In the genomic region with DNA sequence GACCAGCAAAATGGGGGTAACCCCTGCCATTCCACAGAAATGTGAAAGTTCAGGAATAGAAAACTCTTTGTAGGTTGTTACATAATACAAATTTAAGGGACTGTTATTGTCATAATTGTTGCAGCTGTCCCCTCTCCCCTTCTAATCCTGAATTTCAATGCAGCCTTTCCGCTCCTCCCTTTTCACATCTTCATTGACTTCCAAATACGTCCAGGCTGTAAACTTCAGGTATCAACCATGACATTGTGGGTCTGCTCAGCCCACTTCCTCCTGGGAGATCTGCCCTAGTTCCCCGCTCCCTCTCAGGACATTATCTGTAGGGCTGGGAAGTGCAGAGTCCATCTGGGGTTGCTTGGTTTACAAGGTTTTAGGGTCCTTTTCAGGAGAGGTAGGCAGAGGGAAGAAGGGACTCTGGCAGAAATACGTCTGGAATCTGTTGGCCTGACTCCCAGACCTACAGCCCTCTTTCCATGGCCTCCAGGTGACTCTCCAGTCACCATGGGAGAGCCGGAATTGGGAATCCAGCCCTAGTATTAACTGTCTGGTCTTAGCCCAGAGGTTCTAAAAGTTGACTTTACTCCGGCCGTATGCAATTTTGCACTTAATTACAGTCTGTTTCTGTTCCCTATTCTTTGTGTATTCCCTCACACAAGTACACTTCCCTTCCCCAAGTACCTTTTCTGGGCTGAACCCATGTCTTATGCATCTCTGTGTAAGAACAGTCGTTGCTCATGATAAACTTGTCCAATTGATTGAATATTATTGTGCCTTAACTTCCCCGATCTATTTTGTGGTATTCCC, we compare ENCODE assay signal across 9 cellular contexts. TPM values are rescaled to one million over a fixed set of nuclear protein-coding genes. Genes with fewer than 3 reads are reported as not detected.
DNase-seq lines count a peak whose midpoint lies in the region; ATAC-seq and TF ChIP-seq lines count a peak whose summit lies in the region.
"Had no signal": no experiment of that assay in that cellular context is flagged by ENCODE, and none has a peak within 500 bp of the region (broad histone marks: within the 10 kb centered on the region; RNA-seq: fewer than 3 reads in every experiment).

No MANE protein-coding gene starts in this region.

- H3K27me3 ChIP-seq in MG63 (peaks cover 27% of the 10 kb centered on the region), foreskin keratinocyte (no peaks in the 10 kb centered on the region)

- H3K36me3 ChIP-seq in MG63 = no peaks in the 10 kb centered on the region

- DNase-seq in NOMO-1 treated with DMSO at 0.1 percent for 48 hours (lab: John Stamatoyannopoulos, UW; ENCODE audit: unreplicated experiment) (peak; percentile 82), coronary artery (ENCODE audit: low spot score) (no peak), retinal pigment epithelial cell (ENCODE audit: low read depth) (no peak), MG63 (no peak), foreskin keratinocyte (no peak)
- DNase-seq in stimulated activated CD8-positive, alpha-beta memory T cell treated with anti-CD3 and anti-CD28 coated beads, Interleukin-4, amount 100 ng/mL, for 48 hours = no peak

- no peak for TF ChIP-seq CTCF in coronary artery (IDR thresholded peaks at IDR 0.05)
- TF ChIP-seq CTCF in retinal pigment epithelial cell (conservative IDR thresholded peaks at IDR 0.05; ENCODE audit: low read depth, low read length) = no peak
- TF ChIP-seq CTCF in foreskin keratinocyte (conservative IDR thresholded peaks at IDR 0.05) = no peak

- H3K4me3 ChIP-seq in GM08714 (ENCODE audit: low read length) (peak overlapping the region; percentile 71; the same call in 1 of the 2 replicates), coronary artery (peak overlapping the region; percentile 94), retinal pigment epithelial cell (ENCODE audit: low read length) (peak overlapping the region; percentile 43), MG63 (no peak overlapping the region)

- peak overlapping the region in 1 of 2 donors; percentile 16 for H3K27ac ChIP-seq in coronary artery
- H3K27ac ChIP-seq in foreskin keratinocyte = no peak overlapping the region

- ATAC-seq in foreskin keratinocyte = no peak
- ATAC-seq in GM18498 (IDR thresholded peaks at IDR 0.05; ENCODE audit: unreplicated experiment) = no peak

- H3K9me3 ChIP-seq in MG63 = no peaks in the 10 kb centered on the region

- peaks cover 24% of the 10 kb centered on the region for H3K4me1 ChIP-seq in foreskin keratinocyte

RNA-seq across cellular contexts. Expression of a gene that starts 4.7 kb away (rescaled TPM):
- total RNA-seq in MG63 (2014; rRNA removed; shearing (Covaris generic); ENCODE audit: low replicate concordance) = 2.6 and 4.7 TPM in 2 replicates
- total RNA-seq in foreskin keratinocyte = 13.3 and 17.2 TPM in 2 replicates
- 9.7 and 12.7 TPM in 2 replicates for polyA plus RNA-seq in foreskin keratinocyte
- total RNA-seq: RPMI7951 had no signal

RNA-seq across cellular contexts. Expression of a gene that starts 22.4 kb away (rescaled TPM):
- 1.6 and 3.2 TPM in 2 replicates for total RNA-seq in MG63 (2014; rRNA removed; shearing (Covaris generic); ENCODE audit: low replicate concordance)
- 0.28 and 0.48 TPM in 2 replicates for total RNA-seq in foreskin keratinocyte
- polyA plus RNA-seq in foreskin keratinocyte = 0.49 and 0.50 TPM in 2 replicates
